ENCODE assay signal across 33 cellular contexts in genomic region chr18:57423821-57424220, GRCh38.
"Had no signal": no experiment of that assay in that cellular context is flagged by ENCODE, and none has a peak within 500 bp of the region (broad histone marks: within the 10 kb centered on the region; RNA-seq: fewer than 3 reads in every experiment).

No MANE protein-coding gene starts in this region.

- H3K9me3 ChIP-seq: MG63 had no signal

- H3K9ac ChIP-seq: KMS-11 had no signal

- H3K4me2 ChIP-seq: KMS-11 had no signal

- H3K36me3 ChIP-seq: MG63 had no signal

- H3K27ac ChIP-seq: KMS-11 had no signal

- H3K4me3 ChIP-seq: MG63 had no signal

- DNase-seq: Kasumi-1, KG1, MG63, MM.1S, MV-4-11, NCI-H1048, NCI-H1092, NCI-H1092 treated with DMSO at 0.1 percent for 48 hours, NCI-H1105, NCI-H1105 treated with DMSO at 0.1 percent for 48 hours, NCI-H1417, NCI-H1417 treated with DMSO at 0.1 percent for 48 hours, NCI-H1436, NCI-H1436 treated with DMSO at 0.1 percent for 48 hours, NCI-H146, NCI-H1694 treated with DMSO at 0.1 percent for 48 hours, NCI-H187, NCI-H187 treated with DMSO at 0.1 percent for 48 hours, NCI-H1930, NCI-H2029, NCI-H2029 treated with DMSO at 0.1 percent for 48 hours, NCI-H2081, NCI-H2081 treated with DMSO at 0.1 percent for 48 hours, NCI-H2107, NCI-H2171, NCI-H2171 treated with DMSO at 0.1 percent for 48 hours, NCI-H2227 treated with DMSO at 0.1 percent for 48 hours, NCI-H226, NCI-H345, NCI-H446, NCI-H446 treated with DMSO at 0.1 percent for 48 hours, NCI-H510A had no signal
